Comparison of ENCODE assay signal across 1 cellular context in genomic region chr5:59001716-59002115, GRCh38.
TF ChIP-seq lines count a peak whose summit lies in the region.

No MANE protein-coding gene starts in this region.

TF ChIP-seq in A549, 52 proteins besides CTCF, POLR2A, EP300 and RAD21 (continued from another document):
- no peak for TF ChIP-seq HMGXB4 (CRISPR knock-in tag; IDR thresholded peaks at IDR 0.05; ENCODE audit: borderline replicate concordance)
- no peak for TF ChIP-seq MYC (IDR thresholded peaks at IDR 0.05; ENCODE audit: borderline replicate concordance, low read length)
- TF ChIP-seq RNF2 (IDR thresholded peaks at IDR 0.05; ENCODE audit: borderline replicate concordance, low read depth), result no peak
- TF ChIP-seq ESRRA (IDR thresholded peaks at IDR 0.05; ENCODE audit: borderline replicate concordance, low read length), result no peak
